Comparison of ENCODE assay signal across 28 cellular contexts in genomic region chr21:37542512-37542911, GRCh38.
"Had no signal": no experiment of that assay in that cellular context is flagged by ENCODE, and none has a peak within 500 bp of the region (broad histone marks: within the 10 kb centered on the region; RNA-seq: fewer than 3 reads in every experiment).

No MANE protein-coding gene starts in this region.

- FAIRE-seq: colon, endometrium, endothelial cell of umbilical vein, frontal cortex had no signal

- H3K9me3 ChIP-seq: colonic mucosa had no signal

- H3K27ac ChIP-seq: colonic mucosa, coronary artery, dorsolateral prefrontal cortex, epithelial cell of prostate, esophagus muscularis mucosa, esophagus squamous epithelium, foreskin keratinocyte, gastrocnemius medialis, gastroesophageal sphincter, heart left ventricle, heart right ventricle had no signal

- H3K4me3 ChIP-seq: colonic mucosa, coronary artery, dorsolateral prefrontal cortex, esophagus muscularis mucosa, esophagus squamous epithelium, gastrocnemius medialis, gastroesophageal sphincter, heart left ventricle, heart right ventricle had no signal

- DNase-seq: colonic mucosa; cortex of kidney; dermis blood vessel endothelial cell; dorsolateral prefrontal cortex; effector CD4-positive, alpha-beta T cell; effector CD8-positive, alpha-beta T cell; effector memory CD4-positive, alpha-beta T cell; effector memory CD8-positive, alpha-beta T cell; endodermal cell; erythroblast; esophagus squamous epithelium; foreskin fibroblast; foreskin keratinocyte; foreskin melanocyte; gastrocnemius medialis; glutamatergic neuron; head of caudate nucleus; heart left ventricle; heart right ventricle had no signal

- ATAC-seq: effector memory CD8-positive, alpha-beta T cell; esophagus mucosa; foreskin keratinocyte; gastrocnemius medialis; gastroesophageal sphincter; heart left ventricle; heart right ventricle had no signal

- H3K27me3 ChIP-seq: colonic mucosa, dorsolateral prefrontal cortex, esophagus muscularis mucosa, gastrocnemius medialis, heart left ventricle had no signal

- H3K4me1 ChIP-seq: colonic mucosa, foreskin keratinocyte, heart left ventricle had no signal

- H3K36me3 ChIP-seq: colonic mucosa, esophagus muscularis mucosa, esophagus squamous epithelium, gastrocnemius medialis, gastroesophageal sphincter, heart left ventricle, heart right ventricle had no signal
